30 cellular contexts compared by ENCODE assay signal in the genomic region with DNA sequence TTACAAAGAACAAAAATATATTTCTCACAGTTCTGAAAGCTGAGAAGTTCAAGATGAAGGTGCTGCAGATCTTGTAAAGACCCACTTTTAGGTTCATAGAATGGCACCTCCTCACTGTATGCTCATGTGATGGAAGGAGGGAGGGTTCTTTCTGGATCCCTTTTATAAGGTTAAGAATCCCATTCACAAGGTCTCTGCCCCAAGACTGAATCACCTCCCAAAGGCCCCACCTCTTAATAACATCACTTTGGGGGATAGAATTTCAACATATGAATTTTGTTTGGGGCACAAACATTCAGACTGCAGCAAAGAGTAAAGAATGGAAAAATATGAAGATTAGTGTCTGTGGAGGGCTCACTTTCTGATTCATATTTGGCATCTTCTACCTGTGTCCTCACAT.
DNase-seq lines count a peak whose midpoint lies in the region; TF ChIP-seq lines count a peak whose summit lies in the region.
"Had no signal": no experiment of that assay in that cellular context is flagged by ENCODE, and none has a peak within 500 bp of the region (broad histone marks: within the 10 kb centered on the region; RNA-seq: fewer than 3 reads in every experiment).

No MANE protein-coding gene starts in this region.

- H3K27ac Mint-ChIP-seq in CD8-positive, alpha-beta memory T cell = no peak overlapping the region
- H3K27ac Mint-ChIP-seq: activated naive CD8-positive, alpha-beta T cell; B cell had no signal

- peaks cover 2 to 10% (median 5%) of the 10 kb centered on the region in 5 donors for H3K9me3 Mint-ChIP-seq in CD8-positive, alpha-beta memory T cell
- H3K9me3 Mint-ChIP-seq: activated CD4-positive, alpha-beta T cell treated with anti-CD3 and anti-CD28 coated beads, Interleukin-2, amount 10 ng/mL, durations not matched to agents 24 days and 14 days had no signal

- peak overlapping the region in 10 of 11 experiments; percentile 18 to 88 (median 78); a peak in 19 of 22 replicates for H3K4me2 ChIP-seq in BLaER1 treated with 17β-estradiol and CSF1 and Interleukin-3, amounts not matched to agents 10 nM and 100 nM
- no peak overlapping the region for H3K4me2 ChIP-seq in Loucy (ENCODE audit: low read depth, low read length, poor library complexity, severe bottlenecking)

- H3K27me3 ChIP-seq in BLaER1 treated with 17β-estradiol and CSF1 and Interleukin-3, amounts not matched to agents 10 nM and 100 nM = no peaks in the 10 kb centered on the region
- H3K27me3 ChIP-seq in Loucy (ENCODE audit: insufficient read depth, low read length, poor library complexity, severe bottlenecking) = no peaks in the 10 kb centered on the region
- no peaks in the 10 kb centered on the region for H3K27me3 ChIP-seq in suprapubic skin
- no peaks in the 10 kb centered on the region for H3K27me3 ChIP-seq in CD8-positive, alpha-beta memory T cell (ENCODE audit: insufficient read depth, low read length, poor library complexity, severe bottlenecking)
- H3K27me3 ChIP-seq: neutrophil, Peyer's patch, upper lobe of left lung had no signal

- TF ChIP-seq POLR2A in suprapubic skin (IDR thresholded peaks at IDR 0.05) = no peak

- H3K36me3 Mint-ChIP-seq in CD8-positive, alpha-beta memory T cell = no peaks in the 10 kb centered on the region
- H3K36me3 Mint-ChIP-seq: activated naive CD8-positive, alpha-beta T cell had no signal

- POLR2A ChIA-PET in CD8-positive, alpha-beta memory T cell (lab: Charles Lee) = no interaction called here

- TF ChIP-seq EP300 in suprapubic skin (IDR thresholded peaks at IDR 0.05) = no peak

- peaks cover 8% of the 10 kb centered on the region; the same call in 1 of the 2 replicates for H3F3A ChIP-seq in Loucy (ENCODE audit: low read depth)

- peaks cover 15 to 64% (median 35%) of the 10 kb centered on the region in 10 experiments for H3K4me1 ChIP-seq in BLaER1 treated with 17β-estradiol and CSF1 and Interleukin-3, amounts not matched to agents 10 nM and 100 nM
- H3K4me1 ChIP-seq in Loucy (ENCODE audit: insufficient read depth, low read length, poor library complexity, severe bottlenecking) = peaks cover 16% of the 10 kb centered on the region
- H3K4me1 ChIP-seq in suprapubic skin = peaks cover 5% of the 10 kb centered on the region
- no peaks in the 10 kb centered on the region for H3K4me1 ChIP-seq in CD8-positive, alpha-beta memory T cell (ENCODE audit: insufficient read depth, low read length)
- H3K4me1 ChIP-seq: Peyer's patch had no signal

- peak overlapping the region; percentile 63 to 96 (median 90); a peak in 21 of 22 replicates for H3K27ac ChIP-seq in BLaER1 treated with 17β-estradiol and CSF1 and Interleukin-3, amounts not matched to agents 10 nM and 100 nM
- peak overlapping the region; percentile 19 for H3K27ac ChIP-seq in suprapubic skin
- H3K27ac ChIP-seq in CD8-positive, alpha-beta memory T cell (ENCODE audit: low read depth, low read length) = no peak overlapping the region
- H3K27ac ChIP-seq: neutrophil, WERI-Rb-1 had no signal

- no peaks in the 10 kb centered on the region for H3K79me2 ChIP-seq in Loucy (ENCODE audit: insufficient read depth, low read length)

- peak overlapping the region; percentile 64; the same call in 1 of the 2 replicates for H2AFZ ChIP-seq in Loucy (ENCODE audit: low read length)

- no peaks in the 10 kb centered on the region for H3K4me1 Mint-ChIP-seq in CD8-positive, alpha-beta memory T cell
- H3K4me1 Mint-ChIP-seq: B cell had no signal

- TF ChIP-seq CTCF in Loucy (conservative IDR thresholded peaks at IDR 0.05; ENCODE audit: low read length) (no peak), foreskin fibroblast (IDR thresholded peaks at IDR 0.05; ENCODE audit: low read depth, low read length) (no peak), suprapubic skin (IDR thresholded peaks at IDR 0.05) (no peak)

- H4K20me1 ChIP-seq in BLaER1 treated with 17β-estradiol and CSF1 and Interleukin-3, amounts not matched to agents 10 nM and 100 nM = no peaks in the 10 kb centered on the region
- no peaks in the 10 kb centered on the region for H4K20me1 ChIP-seq in Loucy (ENCODE audit: insufficient read depth, low read length, poor library complexity, severe bottlenecking)

- no peaks in the 10 kb centered on the region for H3K36me3 ChIP-seq in BLaER1 treated with 17β-estradiol and CSF1 and Interleukin-3, amounts not matched to agents 10 nM and 100 nM
- H3K36me3 ChIP-seq in Loucy (ENCODE audit: insufficient read depth, low read length) (no peaks in the 10 kb centered on the region), suprapubic skin (no peaks in the 10 kb centered on the region)
- H3K36me3 ChIP-seq in CD8-positive, alpha-beta memory T cell (ENCODE audit: insufficient read depth, low read length) = no peaks in the 10 kb centered on the region
- H3K36me3 ChIP-seq: neutrophil, Peyer's patch, upper lobe of left lung, WERI-Rb-1 had no signal

- peaks cover 0 to 17% (median 0%) of the 10 kb centered on the region in 11 experiments; a peak in 7 of 22 replicates for H3K9me3 ChIP-seq in BLaER1 treated with 17β-estradiol and CSF1 and Interleukin-3, amounts not matched to agents 10 nM and 100 nM (replicated peaks in 1 of 11)
- H3K9me3 ChIP-seq in Loucy (ENCODE audit: insufficient read depth, low read depth, low read length) = no peaks in the 10 kb centered on the region
- H3K9me3 ChIP-seq in suprapubic skin = no peaks in the 10 kb centered on the region
- H3K9me3 ChIP-seq in CD8-positive, alpha-beta memory T cell (ENCODE audit: low read length) = no peaks in the 10 kb centered on the region
- H3K9me3 ChIP-seq: neutrophil, Peyer's patch, upper lobe of left lung had no signal

- H3K9ac ChIP-seq in BLaER1 treated with 17β-estradiol and CSF1 and Interleukin-3, amounts not matched to agents 10 nM and 100 nM = peak overlapping the region in 9 of 11 experiments; percentile 37 to 80 (median 73); a peak in 15 of 22 replicates
- no peak overlapping the region for H3K9ac ChIP-seq in Loucy (ENCODE audit: low read depth, low read length, poor library complexity, severe bottlenecking)

- CTCF ChIA-PET in CD8-positive, alpha-beta memory T cell (lab: Charles Lee) = no interaction called here

- no peaks in the 10 kb centered on the region for H3K27me3 Mint-ChIP-seq in CD8-positive, alpha-beta memory T cell
- H3K27me3 Mint-ChIP-seq: activated CD4-positive, alpha-beta T cell treated with anti-CD3 and anti-CD28 coated beads, Interleukin-2, amount 10 ng/mL, durations not matched to agents 24 days and 14 days; activated naive CD8-positive, alpha-beta T cell; B cell had no signal

- no peaks in the 10 kb centered on the region for H3K9me2 ChIP-seq in Loucy (replicated peaks; ENCODE audit: low read depth, low read length)

- no peak overlapping the region for H3K4me3 Mint-ChIP-seq in CD8-positive, alpha-beta memory T cell
- H3K4me3 Mint-ChIP-seq: activated CD4-positive, alpha-beta T cell treated with anti-CD3 and anti-CD28 coated beads, Interleukin-2, amount 10 ng/mL, durations not matched to agents 24 days and 14 days; activated naive CD8-positive, alpha-beta T cell; B cell had no signal

- H3K4me3 ChIP-seq in BLaER1 treated with 17β-estradiol and CSF1 and Interleukin-3, amounts not matched to agents 10 nM and 100 nM = peak overlapping the region in 1 of 10 experiments; percentile 5; a peak in 2 of 20 replicates
- H3K4me3 ChIP-seq in Loucy (ENCODE audit: low read length, poor library complexity, severe bottlenecking) (no peak overlapping the region), foreskin fibroblast (ENCODE audit: low read depth in 1 of 2, low read length in 2 of 2) (no peak overlapping the region), suprapubic skin (no peak overlapping the region)
- H3K4me3 ChIP-seq in CD8-positive, alpha-beta memory T cell (ENCODE audit: low read length) = no peak overlapping the region
- H3K4me3 ChIP-seq: Peyer's patch, upper lobe of left lung had no signal

- DNase-seq in foreskin fibroblast (peak; percentile 64 to 74), suprapubic skin (ENCODE audit: low spot score in 2 of 2) (no peak), activated gamma-delta T cell treated with Interleukin-2 at 50 U/mL for 16 hours (no peak), SKM-1 treated with dmso at 0.1 percent for 144 hours (lab: John Stamatoyannopoulos, UW; ENCODE audit: unreplicated experiment) (no peak)
- DNase-seq in CD8-positive, alpha-beta memory T cell = no peak
- DNase-seq: activated CD4-positive, alpha-beta T cell treated with anti-CD3 and anti-CD28 coated beads, Interleukin-2, amount 10 ng/mL, durations not matched to agents 24 days and 14 days; activated CD8-positive, alpha-beta memory T cell treated with anti-CD3 and anti-CD28 coated beads for 24 hours; activated T-cell treated with anti-CD3 and anti-CD28 coated beads for 4 hours; anterior cingulate cortex; DMS 273 treated with DMSO at 0.1 percent for 48 hours; effector CD4-positive, alpha-beta T cell; glutamatergic neuron; H7; NCI-H1048; NCI-H2107; NCI-H446; NCI-H774; Peyer's patch; right cardiac atrium; SIG-M5; stimulated activated CD4-positive, alpha-beta T cell treated with anti-CD3 and anti-CD28 coated beads, Interleukin-12 subunit alpha, Interleukin-12 subunit beta, amount 100 ng/mL, for 4 hours; stimulated activated CD4-positive, alpha-beta T cell treated with anti-CD3 and anti-CD28 coated beads, Interleukin-4, amount 100 ng/mL, for 1 hour; T1000; upper lobe of left lung; WERI-Rb-1 had no signal

Comparison
In these comparisons a context has a peak if more than half of its experiments do, and no peak if none do; other contexts are left out.
1. DNase-seq: peak in foreskin fibroblast (2 of 2); none in suprapubic skin (0 of 2), activated gamma-delta T cell treated with Interleukin-2 at 50 U/mL for 16 hours (single experiment), CD8-positive, alpha-beta memory T cell (0 of 5) and SKM-1 treated with dmso at 0.1 percent for 144 hours (single experiment).